ENCODE assay signal across 8 cellular contexts in genomic region chr15:41235929-41236328, GRCh38. TPM values are rescaled to one million over a fixed set of nuclear protein-coding genes. Genes with fewer than 3 reads are reported as not detected.
"Had no signal": no experiment of that assay in that cellular context is flagged by ENCODE, and none has a peak within 500 bp of the region (broad histone marks: within the 10 kb centered on the region; RNA-seq: fewer than 3 reads in every experiment).

No MANE protein-coding gene starts in this region.

- DNase-seq: GM23248, GOT3, H7, IMR-90, KBM-7 had no signal

- H3K36me3 ChIP-seq: HAP-1 had no signal

- H2AFZ ChIP-seq: GM23248 had no signal

- ATAC-seq: HCT116 had no signal

- H3K27ac ChIP-seq: GM23248 had no signal

- H3K9me3 ChIP-seq: HAP-1 had no signal

- H3K4me3 ChIP-seq: GM23248, HAP-1 had no signal

RNA-seq across cellular contexts. Expression of gene EXD1, which starts 5.4 kb away (rescaled TPM):
- total RNA-seq: GM23248, HT-29, IMR-90 had no signal
- polyA plus RNA-seq: GM23248, IMR-90 had no signal
